In genomic region chr15:39594056-39594763, GRCh38 we compare ENCODE assay signal across 11 cellular contexts. TPM values are rescaled to one million over a fixed set of nuclear protein-coding genes. Genes with fewer than 3 reads are reported as not detected.
DNase-seq lines count a peak whose midpoint lies in the region; ATAC-seq and TF ChIP-seq lines count a peak whose summit lies in the region.
"Had no signal": no experiment of that assay in that cellular context is flagged by ENCODE, and none has a peak within 500 bp of the region (broad histone marks: within the 10 kb centered on the region; RNA-seq: fewer than 3 reads in every experiment).

No MANE protein-coding gene starts in this region.

- no peaks in the 10 kb centered on the region for H3K9me3 Mint-ChIP-seq in osteocyte (ENCODE audit: unreplicated experiment)
- H3K9me3 Mint-ChIP-seq: activated naive CD4-positive, alpha-beta T cell treated with anti-CD3 and anti-CD28 coated beads, Interleukin-2, amount 50 U/mL, for 24 hours had no signal

- POLR2A ChIA-PET in RWPE1 (lab: Yijun Ruan, JAX; ENCODE audit: low non-redundant PET) = no interaction called here

- H3K27ac Mint-ChIP-seq in osteocyte (ENCODE audit: unreplicated experiment) = peak overlapping the region; percentile 29
- H3K27ac Mint-ChIP-seq: activated naive CD4-positive, alpha-beta T cell treated with anti-CD3 and anti-CD28 coated beads, Interleukin-2, amount 50 U/mL, for 24 hours; progenitor cell of endocrine pancreas had no signal

- H3K4me1 Mint-ChIP-seq in osteocyte (ENCODE audit: unreplicated experiment) = peaks cover 74% of the 10 kb centered on the region
- H3K4me1 Mint-ChIP-seq: activated naive CD4-positive, alpha-beta T cell treated with anti-CD3 and anti-CD28 coated beads, Interleukin-2, amount 50 U/mL, for 24 hours had no signal

- peak overlapping the region in 1 of 2 donors; percentile 44 for H3K9ac ChIP-seq in colonic mucosa (ENCODE audit: low read depth in 2 of 2, low read length in 2 of 2)

- H3K4me1 ChIP-seq in colonic mucosa = peaks cover 8% of the 10 kb centered on the region
- no peaks in the 10 kb centered on the region for H3K4me1 ChIP-seq in right lobe of liver
- H3K4me1 ChIP-seq: left lung had no signal

- peak overlapping the region; percentile 67; the same call in 1 of the 2 replicates for H3K27ac ChIP-seq in RWPE1
- peak overlapping the region; percentile 10 for H3K27ac ChIP-seq in colonic mucosa
- H3K27ac ChIP-seq in caudate nucleus (ENCODE audit: low read depth, low read length) = no peak overlapping the region
- H3K27ac ChIP-seq in right lobe of liver = no peak overlapping the region
- H3K27ac ChIP-seq: left lung had no signal

- H3K36me3 ChIP-seq in colonic mucosa = peaks cover 4% of the 10 kb centered on the region
- H3K36me3 ChIP-seq in right lobe of liver = peaks cover 0 to 55% (median 31%) of the 10 kb centered on the region in 4 donors

- H3K36me3 Mint-ChIP-seq in osteocyte (ENCODE audit: unreplicated experiment) = peaks cover 68% of the 10 kb centered on the region
- H3K36me3 Mint-ChIP-seq: activated naive CD4-positive, alpha-beta T cell treated with anti-CD3 and anti-CD28 coated beads, Interleukin-2, amount 50 U/mL, for 24 hours had no signal

- TF ChIP-seq CTCF in RWPE1 (conservative IDR thresholded peaks at IDR 0.05; ENCODE audit: low read depth) (no peak), colonic mucosa (IDR thresholded peaks at IDR 0.05) (peak; percentile 25), osteocyte (IDR thresholded peaks at IDR 0.05) (no peak), right lobe of liver (IDR thresholded peaks at IDR 0.05) (no peak)

- no peaks in the 10 kb centered on the region for H3K27me3 Mint-ChIP-seq in osteocyte (ENCODE audit: unreplicated experiment)
- H3K27me3 Mint-ChIP-seq: activated naive CD4-positive, alpha-beta T cell treated with anti-CD3 and anti-CD28 coated beads, Interleukin-2, amount 50 U/mL, for 24 hours; progenitor cell of endocrine pancreas had no signal

- H3K4me3 ChIP-seq in colonic mucosa = no peak overlapping the region
- H3K4me3 ChIP-seq in right lobe of liver = no peak overlapping the region
- H3K4me3 ChIP-seq: left lung had no signal

- H3K9me3 ChIP-seq in colonic mucosa (no peaks in the 10 kb centered on the region), right lobe of liver (no peaks in the 10 kb centered on the region)
- H3K9me3 ChIP-seq: left lung had no signal

- no peaks in the 10 kb centered on the region for H3K27me3 ChIP-seq in colonic mucosa
- no peaks in the 10 kb centered on the region for H3K27me3 ChIP-seq in right lobe of liver
- H3K27me3 ChIP-seq: left lung had no signal

- DNase-seq in GM04503 (ENCODE audit: low read depth) (peak; percentile 39), RWPE1 (ENCODE audit: low spot score) (no peak), colonic mucosa (peak; percentile 68), osteocyte (ENCODE audit: extremely low spot score, unreplicated experiment) (no peak), caudate nucleus (lab: John Stamatoyannopoulos, UW) (no peak), hepatic stellate cell (ENCODE audit: low spot score) (no peak), right lobe of liver (no peak)
- DNase-seq: left lung, NCI-H1694 treated with DMSO at 0.1 percent for 48 hours had no signal

- no peak for TF ChIP-seq POLR2A in right lobe of liver (IDR thresholded peaks at IDR 0.05)

- no peak for ATAC-seq in right lobe of liver
- ATAC-seq: left lung had no signal

- WGBS in right lobe of liver (ENCODE audit: insufficient coverage, low coverage, low lambda C conversion rate, missing lambda C conversion rate) = 79% methylated on average over 8 of the region's 8 CpGs

- H3K4me3 Mint-ChIP-seq in osteocyte (ENCODE audit: unreplicated experiment) = no peak overlapping the region
- H3K4me3 Mint-ChIP-seq: activated naive CD4-positive, alpha-beta T cell treated with anti-CD3 and anti-CD28 coated beads, Interleukin-2, amount 50 U/mL, for 24 hours had no signal

- intact Hi-C loops in colonic mucosa (cut with DNase I) (loop anchor here (5.0 kb wide), 1 partner anchor 163 kb away; no protein-coding TSS in a partner anchor), right lobe of liver (cut with DNase I) (no loop called here)

- CTCF ChIA-PET in RWPE1 (lab: Yijun Ruan, JAX) = interaction anchor here (0.6 kb wide), 2 partner anchors 10 to 92 kb away, joined by 3 to 5 read pairs; no protein-coding TSS in a partner anchor

RNA-seq across cellular contexts. Expression of gene THBS1, which starts 13.3 kb away (rescaled TPM):
- total RNA-seq in colonic mucosa (100 to 1,000 TPM; 162 to 390 TPM), osteocyte (812 and 849 TPM in 2 replicates), right lobe of liver (100 to 1,000 TPM in 1 of 6 experiments, 10 to 100 TPM in 5; 10.7 to 253 (median 64.6) TPM)

Comparison
In these comparisons a context has a peak if more than half of its experiments do, and no peak if none do; other contexts are left out.
1. DNase-seq: peak in GM04503 (single experiment) and colonic mucosa (single experiment); none in RWPE1 (single experiment), osteocyte (single experiment), caudate nucleus (0 of 61), hepatic stellate cell (single experiment) and right lobe of liver (0 of 3).
2. H3K27ac ChIP-seq: peak in RWPE1 (single experiment) and colonic mucosa (single experiment); none in caudate nucleus (single experiment) and right lobe of liver (0 of 3).